In the genomic region with DNA sequence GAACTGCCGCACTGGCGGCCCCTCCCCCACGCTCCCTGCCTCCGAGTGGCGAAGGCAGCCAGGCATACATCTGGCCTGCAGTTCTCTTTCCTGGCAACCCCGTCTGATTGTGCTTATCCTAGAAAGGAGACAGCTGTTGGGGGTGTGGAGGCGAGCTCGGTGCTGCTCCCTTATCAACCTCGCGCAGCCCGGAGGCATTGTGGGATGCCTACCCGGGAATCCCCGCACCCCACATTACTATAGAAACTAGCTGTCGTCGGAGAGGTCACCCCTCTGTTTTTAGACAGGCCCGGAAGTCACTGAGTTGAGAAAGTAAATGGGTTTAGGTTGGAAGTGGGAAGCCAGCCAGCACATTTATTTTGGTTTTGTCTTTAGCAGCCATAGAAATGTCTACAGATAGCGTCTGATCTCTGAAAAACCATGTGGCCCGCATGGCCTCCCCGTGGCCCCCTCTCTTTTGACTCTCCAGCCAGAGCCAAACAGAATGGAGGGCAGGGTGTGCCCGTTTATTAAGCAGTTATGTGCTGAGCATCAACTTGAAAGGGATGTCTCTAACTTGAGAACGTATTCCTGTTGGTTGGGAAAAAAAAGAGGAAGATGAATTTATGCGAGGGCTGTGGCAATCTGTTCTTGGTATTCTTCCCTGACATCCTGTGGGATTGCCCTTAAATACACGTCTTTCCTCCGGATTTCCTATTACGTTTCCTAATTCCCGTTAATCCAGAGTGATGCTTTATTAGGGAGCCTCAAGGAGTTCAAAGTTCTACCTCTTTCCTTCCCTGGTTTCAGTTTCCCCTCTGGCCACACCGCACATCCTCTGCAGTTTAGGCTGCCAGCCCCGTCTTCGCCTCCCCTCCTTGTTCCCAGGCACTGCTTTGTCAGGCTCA, we compare ENCODE assay signal across 8 cellular contexts.
A peak's percentile ranks its signal among the peaks of the same experiment; 100 is the strongest.
DNase-seq lines count a peak whose midpoint lies in the region; ATAC-seq lines count a peak whose summit lies in the region.

No MANE protein-coding gene starts in this region.

- DNase-seq in DMS 273 treated with DMSO at 0.1 percent for 48 hours (lab: John Stamatoyannopoulos, UW): peak; percentile 96
- DNase-seq in NCI-H2029 treated with DMSO at 0.1 percent for 48 hours (lab: John Stamatoyannopoulos, UW): peak; percentile 86
- DNase-seq in brain pericyte (ENCODE audit: low read depth, low spot score): peak; percentile 77
- DNase-seq in medulla oblongata (ENCODE audit: extremely low spot score): peak; percentile 84
- no peak for DNase-seq in ecto neural progenitor cell (ENCODE audit: low spot score)
- no peak for DNase-seq in GM19238 (ENCODE audit: insufficient read length, low spot score)
- no peak for DNase-seq in NCI-H82 (lab: John Stamatoyannopoulos, UW)

- ATAC-seq in HG03097 (IDR thresholded peaks at IDR 0.05; ENCODE audit: low FRiP score, unreplicated experiment): no peak

Comparison
In these comparisons a context has a peak if more than half of its experiments do, and no peak if none do; other contexts are left out.
1. DNase-seq: peak in DMS 273 treated with DMSO at 0.1 percent for 48 hours (single experiment), NCI-H2029 treated with DMSO at 0.1 percent for 48 hours (single experiment), brain pericyte (single experiment) and medulla oblongata (single experiment); none in ecto neural progenitor cell (single experiment), GM19238 (single experiment) and NCI-H82 (single experiment).